In the genomic region with DNA sequence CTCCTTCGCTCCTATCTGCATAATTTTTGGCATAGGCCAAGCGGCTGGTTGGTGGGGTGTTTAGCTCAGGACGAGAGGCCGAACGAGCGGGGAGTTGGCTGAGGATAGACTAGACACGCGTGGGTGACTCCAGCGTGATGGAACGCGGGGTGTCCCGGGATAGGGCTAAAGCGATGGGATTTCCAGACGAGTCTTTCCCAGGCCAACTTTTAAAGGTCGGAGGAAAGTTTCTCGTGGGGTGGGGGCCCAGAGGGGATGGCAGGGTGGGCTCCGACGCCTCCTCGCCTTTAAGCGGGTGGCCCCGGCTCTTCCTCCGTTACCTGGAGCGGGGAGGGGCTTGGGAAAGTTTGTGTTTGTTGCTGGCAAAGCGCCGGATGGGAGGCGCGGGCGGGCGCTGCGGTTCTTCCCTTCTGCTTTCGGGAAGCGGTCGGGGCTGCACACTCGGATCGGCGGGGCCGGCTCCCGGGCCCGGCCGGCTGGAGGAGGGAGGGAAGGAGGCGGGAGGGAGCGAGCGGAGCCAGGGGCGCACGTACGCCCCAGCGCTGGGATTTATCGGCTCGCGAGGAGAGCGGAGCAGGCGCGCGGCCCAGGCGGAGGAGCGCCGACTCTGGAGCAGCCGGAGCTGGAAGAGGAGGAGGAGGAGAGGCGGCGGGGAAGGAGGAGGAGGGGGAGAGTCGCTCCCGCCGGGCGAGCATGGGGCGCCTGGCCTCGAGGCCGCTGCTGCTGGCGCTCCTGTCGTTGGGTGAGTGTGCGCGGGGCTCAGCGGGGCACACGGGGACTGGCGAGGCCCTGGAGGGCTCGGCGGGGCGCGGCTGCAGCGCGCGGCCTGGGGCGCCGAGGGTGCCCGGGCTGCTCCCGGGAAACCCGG, we compare ENCODE assay signal across 8 cellular contexts. TPM values are rescaled to one million over a fixed set of nuclear protein-coding genes. Genes with fewer than 3 reads are reported as not detected.
DNase-seq lines count a peak whose midpoint lies in the region; ATAC-seq and TF ChIP-seq lines count a peak whose summit lies in the region.

A gene (plus strand): TSS at position 406 of the 868 bp plus-strand sequence. CDS start 288 bp downstream, at position 694.

- DNase-seq in NCI-H2107 treated with DMSO at 0.1 percent for 48 hours (lab: John Stamatoyannopoulos, UW; ENCODE audit: unreplicated experiment) (peak; percentile 27), NCI-H2107 (lab: John Stamatoyannopoulos, UW) (no peak), NCI-H526 (lab: John Stamatoyannopoulos, UW) (peak; percentile 78 to 92), foreskin keratinocyte (peak; percentile 72 to 82), type B pancreatic cell (ENCODE audit: extremely low spot score, unreplicated experiment) (peak; percentile 89)
- peak; percentile 26 for DNase-seq in activated naive CD4-positive, alpha-beta T cell treated with Interleukin-2 at 50 U/mL for 16 hours

- H3K4me3 Mint-ChIP-seq in nephron: peak within 1 kb of the TSS; percentile 93 to 97 (median 94)
- H3K4me3 Mint-ChIP-seq in type B pancreatic cell: peak within 1 kb of the TSS; percentile 93

- TF ChIP-seq CTCF in foreskin keratinocyte (conservative IDR thresholded peaks at IDR 0.05) (no peak), nephron (IDR thresholded peaks at IDR 0.05; ENCODE audit: unreplicated experiment in 3 of 3) (no peak), type B pancreatic cell (conservative IDR thresholded peaks at IDR 0.05) (no peak)

- H3K27me3 ChIP-seq in foreskin keratinocyte: no peaks in the 10 kb centered on the region

- peaks cover 58% of the 10 kb centered on the region for H3K4me1 ChIP-seq in foreskin keratinocyte

- peaks cover 7% of the 10 kb centered on the region for H3K4me1 Mint-ChIP-seq in nephron
- peaks cover 11% of the 10 kb centered on the region for H3K4me1 Mint-ChIP-seq in type B pancreatic cell (ENCODE audit: unreplicated experiment)

- no peaks in the 10 kb centered on the region for H3K36me3 Mint-ChIP-seq in nephron (ENCODE audit: low read depth)
- H3K36me3 Mint-ChIP-seq in type B pancreatic cell: no peaks in the 10 kb centered on the region

- peak within 1 kb of the TSS; percentile 93 for H3K27ac ChIP-seq in foreskin keratinocyte

- ATAC-seq in foreskin keratinocyte (peak; percentile 49), GM18498 (IDR thresholded peaks at IDR 0.05; ENCODE audit: unreplicated experiment) (no peak)

- no peaks in the 10 kb centered on the region for H3K9me3 Mint-ChIP-seq in nephron
- H3K9me3 Mint-ChIP-seq in type B pancreatic cell: no peaks in the 10 kb centered on the region

- H3K27ac Mint-ChIP-seq in nephron (peak within 1 kb of the TSS; percentile 92 to 97 (median 95)), type B pancreatic cell (peak within 1 kb of the TSS; percentile 90)

- H3K27me3 Mint-ChIP-seq in nephron (ENCODE audit: low read depth) (no peaks in the 10 kb centered on the region), type B pancreatic cell (no peaks in the 10 kb centered on the region)

RNA-seq across cellular contexts. Expression of the gene that starts here (rescaled TPM):
- total RNA-seq in foreskin keratinocyte: 171 and 183 TPM in 2 replicates
- 147 and 151 TPM in 2 replicates for polyA plus RNA-seq in foreskin keratinocyte
- total RNA-seq in type B pancreatic cell (ENCODE audit: low replicate concordance): 57.7 and 80.0 TPM in 2 replicates
